8 cellular contexts compared by ENCODE assay signal in the genomic region with DNA sequence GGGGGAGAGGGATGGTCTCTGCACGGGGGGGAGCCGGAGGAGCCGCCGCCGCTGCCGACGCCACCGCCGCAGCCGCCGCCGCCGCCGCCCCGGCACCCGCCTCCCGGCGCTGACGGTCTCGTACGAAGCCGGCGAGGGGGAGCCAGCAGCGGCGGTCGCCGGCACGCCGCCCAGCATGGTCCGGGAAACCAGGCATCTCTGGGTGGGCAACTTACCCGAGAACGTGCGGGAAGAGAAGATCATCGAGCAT. TPM values are rescaled to one million over a fixed set of nuclear protein-coding genes. Genes with fewer than 3 reads are reported as not detected.
DNase-seq lines count a peak whose midpoint lies in the region; ATAC-seq and TF ChIP-seq lines count a peak whose summit lies in the region.

No MANE protein-coding gene starts in this region.

- no peak for ATAC-seq in omental fat pad (ENCODE audit: low FRiP score)

- H2AFZ ChIP-seq in neural cell (ENCODE audit: low read depth, low read length): no peak overlapping the region

- H3K4me2 ChIP-seq in BLaER1 treated with 17β-estradiol and CSF1 and Interleukin-3, amounts not matched to agents 10 nM and 100 nM: peak overlapping the region; percentile 86 to 98 (median 90); a peak in 21 of 22 replicates
- no peak overlapping the region for H3K4me2 ChIP-seq in neural cell (ENCODE audit: low read length)

- peaks cover 13% of the 10 kb centered on the region for H3F3A ChIP-seq in neural cell (ENCODE audit: insufficient read depth, low read length, poor library complexity, severe bottlenecking)

- H3K79me2 ChIP-seq in neural cell (replicated peaks; ENCODE audit: insufficient read depth, low read length): peaks cover 52% of the 10 kb centered on the region

- DNase-seq in LNCaP clone FGC (ENCODE audit: low read depth): no peak
- DNase-seq in dorsolateral prefrontal cortex: peak in 1 of 10 donors; percentile 27
- no peak for DNase-seq in NCI-H748 treated with DMSO at 0.1 percent for 48 hours (lab: John Stamatoyannopoulos, UW)
- DNase-seq in NCI-H1694 treated with DMSO at 0.1 percent for 48 hours (lab: John Stamatoyannopoulos, UW): no peak
- DNase-seq in iPS-NIHi11 (ENCODE audit: low spot score): no peak
- DNase-seq in omental fat pad (ENCODE audit: low spot score): no peak

- peaks cover 0 to 5% (median 2%) of the 10 kb centered on the region in 11 experiments; a peak in 8 of 22 replicates for H3K36me3 ChIP-seq in BLaER1 treated with 17β-estradiol and CSF1 and Interleukin-3, amounts not matched to agents 10 nM and 100 nM
- no peaks in the 10 kb centered on the region for H3K36me3 ChIP-seq in neural cell (ENCODE audit: insufficient read depth, low read length)

- no peaks in the 10 kb centered on the region for H3K27me3 ChIP-seq in BLaER1 treated with 17β-estradiol and CSF1 and Interleukin-3, amounts not matched to agents 10 nM and 100 nM
- no peaks in the 10 kb centered on the region for H3K27me3 ChIP-seq in dorsolateral prefrontal cortex
- H3K27me3 ChIP-seq in neural cell (ENCODE audit: insufficient read depth, low read depth, low read length): no peaks in the 10 kb centered on the region

- no peaks in the 10 kb centered on the region for H3K9me3 ChIP-seq in BLaER1 treated with 17β-estradiol and CSF1 and Interleukin-3, amounts not matched to agents 10 nM and 100 nM (replicated peaks in 1 of 11)
- no peaks in the 10 kb centered on the region for H3K9me3 ChIP-seq in neural cell (ENCODE audit: low read length)

- peaks cover 21 to 50% (median 36%) of the 10 kb centered on the region in 11 experiments; a peak in 21 of 22 replicates for H4K20me1 ChIP-seq in BLaER1 treated with 17β-estradiol and CSF1 and Interleukin-3, amounts not matched to agents 10 nM and 100 nM
- no peaks in the 10 kb centered on the region for H4K20me1 ChIP-seq in neural cell (ENCODE audit: insufficient read depth)

- H3K9ac ChIP-seq in BLaER1 treated with 17β-estradiol and CSF1 and Interleukin-3, amounts not matched to agents 10 nM and 100 nM: peak overlapping the region; percentile 94 to 100 (median 99)
- peak overlapping the region; percentile 89 for H3K9ac ChIP-seq in neural cell (ENCODE audit: low read length)

- intact Hi-C loops in dorsolateral prefrontal cortex (cut with DNase I): loop anchor here (1.0 to 5.0 kb wide), 5 partner anchors 12 to 326 kb away; partner anchors contain the start of gene CASP9 (in 1 of the 2)

- peak overlapping the region; percentile 90 to 100 (median 99) for H3K27ac ChIP-seq in BLaER1 treated with 17β-estradiol and CSF1 and Interleukin-3, amounts not matched to agents 10 nM and 100 nM
- H3K27ac ChIP-seq in dorsolateral prefrontal cortex (peak overlapping the region; percentile 76 to 99 (median 97)), neural cell (ENCODE audit: low read length) (peak overlapping the region; percentile 97)

- no peak for TF ChIP-seq EP300 in neural cell (conservative IDR thresholded peaks at IDR 0.05; ENCODE audit: poor library complexity, severe bottlenecking)

- peak overlapping the region; percentile 89 to 100 (median 98) for H3K4me3 ChIP-seq in BLaER1 treated with 17β-estradiol and CSF1 and Interleukin-3, amounts not matched to agents 10 nM and 100 nM
- H3K4me3 ChIP-seq in LNCaP clone FGC (ENCODE audit: low read depth, low read length): peak overlapping the region; percentile 78
- peak overlapping the region; percentile 63 to 98 (median 91) for H3K4me3 ChIP-seq in dorsolateral prefrontal cortex
- peak overlapping the region; percentile 98 for H3K4me3 ChIP-seq in neural cell (ENCODE audit: low read length)

- peaks cover 63 to 75% (median 68%) of the 10 kb centered on the region in 10 experiments for H3K4me1 ChIP-seq in BLaER1 treated with 17β-estradiol and CSF1 and Interleukin-3, amounts not matched to agents 10 nM and 100 nM

- TF ChIP-seq CTCF in LNCaP clone FGC (IDR thresholded peaks at IDR 0.05; ENCODE audit: control insufficient read depth, extremely low read depth, insufficient read depth) (no peak), dorsolateral prefrontal cortex (IDR thresholded peaks at IDR 0.05 in 54 of 56, conservative IDR thresholded peaks at IDR 0.05 in 2 of 56; ENCODE audit: low read depth in 1 of 56, partially characterized antibody in 56 of 56) (no peak), neural cell (IDR thresholded peaks at IDR 0.05; ENCODE audit: poor library complexity, severe bottlenecking) (no peak), omental fat pad (IDR thresholded peaks at IDR 0.05) (no peak)

- TF ChIP-seq RAD21 in neural cell (conservative IDR thresholded peaks at IDR 0.05): no peak

- H3K9me2 ChIP-seq in neural cell (ENCODE audit: insufficient read depth, low read length): no peaks in the 10 kb centered on the region

TF ChIP-seq in neural cell, 6 proteins besides CTCF, POLR2A, EP300 and RAD21:
- no peak for TF ChIP-seq EZH2 (IDR thresholded peaks at IDR 0.05; ENCODE audit: borderline replicate concordance, insufficient read depth, low read length, poor library complexity, severe bottlenecking)
- TF ChIP-seq TAF1 (IDR thresholded peaks at IDR 0.05; ENCODE audit: low read depth): no peak
- no peak for TF ChIP-seq MXI1 (conservative IDR thresholded peaks at IDR 0.05; ENCODE audit: poor library complexity, severe bottlenecking)
- TF ChIP-seq SMC3 (conservative IDR thresholded peaks at IDR 0.05; ENCODE audit: poor library complexity): no peak
- TF ChIP-seq, protein P1, sequence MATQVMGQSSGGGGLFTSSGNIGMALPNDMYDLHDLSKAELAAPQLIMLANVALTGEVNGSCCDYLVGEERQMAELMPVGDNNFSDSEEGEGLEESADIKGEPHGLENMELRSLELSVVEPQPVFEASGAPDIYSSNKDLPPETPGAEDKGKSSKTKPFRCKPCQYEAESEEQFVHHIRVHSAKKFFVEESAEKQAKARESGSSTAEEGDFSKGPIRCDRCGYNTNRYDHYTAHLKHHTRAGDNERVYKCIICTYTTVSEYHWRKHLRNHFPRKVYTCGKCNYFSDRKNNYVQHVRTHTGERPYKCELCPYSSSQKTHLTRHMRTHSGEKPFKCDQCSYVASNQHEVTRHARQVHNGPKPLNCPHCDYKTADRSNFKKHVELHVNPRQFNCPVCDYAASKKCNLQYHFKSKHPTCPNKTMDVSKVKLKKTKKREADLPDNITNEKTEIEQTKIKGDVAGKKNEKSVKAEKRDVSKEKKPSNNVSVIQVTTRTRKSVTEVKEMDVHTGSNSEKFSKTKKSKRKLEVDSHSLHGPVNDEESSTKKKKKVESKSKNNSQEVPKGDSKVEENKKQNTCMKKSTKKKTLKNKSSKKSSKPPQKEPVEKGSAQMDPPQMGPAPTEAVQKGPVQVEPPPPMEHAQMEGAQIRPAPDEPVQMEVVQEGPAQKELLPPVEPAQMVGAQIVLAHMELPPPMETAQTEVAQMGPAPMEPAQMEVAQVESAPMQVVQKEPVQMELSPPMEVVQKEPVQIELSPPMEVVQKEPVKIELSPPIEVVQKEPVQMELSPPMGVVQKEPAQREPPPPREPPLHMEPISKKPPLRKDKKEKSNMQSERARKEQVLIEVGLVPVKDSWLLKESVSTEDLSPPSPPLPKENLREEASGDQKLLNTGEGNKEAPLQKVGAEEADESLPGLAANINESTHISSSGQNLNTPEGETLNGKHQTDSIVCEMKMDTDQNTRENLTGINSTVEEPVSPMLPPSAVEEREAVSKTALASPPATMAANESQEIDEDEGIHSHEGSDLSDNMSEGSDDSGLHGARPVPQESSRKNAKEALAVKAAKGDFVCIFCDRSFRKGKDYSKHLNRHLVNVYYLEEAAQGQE (IDR thresholded peaks at IDR 0.05; ENCODE audit: borderline replicate concordance): no peak
- no peak for TF ChIP-seq POLR2AphosphoS5 (IDR thresholded peaks at IDR 0.05)

RNA-seq across cellular contexts. Expression of gene SPEN, which starts 0.3 kb away (rescaled TPM):
- total RNA-seq in dorsolateral prefrontal cortex: 100 to 1,000 TPM in 25 of 120 experiments, 10 to 100 TPM in 95; 64.4 to 134 (median 84.8) TPM
- polyA plus RNA-seq in neural cell: 7.1 and 11.3 TPM in 2 replicates
- polyA minus RNA-seq in neural cell: 92.5 and 106 TPM in 2 replicates
- 10 to 100 TPM; 33.4 to 64.0 (median 51.5) TPM for total RNA-seq in omental fat pad

RNA-seq across cellular contexts. Expression of gene UQCRHL, which starts 40.4 kb away (rescaled TPM):
- total RNA-seq in dorsolateral prefrontal cortex (1 to 10 TPM in 119 of 120 experiments, under 1 TPM in 1; 0.97 to 5.3 (median 3.0) TPM), omental fat pad (1 to 10 TPM in 2 of 4 donors, under 1 TPM in 2; 0.63 to 1.9 (median 0.95) TPM)
- 3.9 and 6.1 TPM in 2 replicates for polyA plus RNA-seq in neural cell
- 1.6 and 1.7 TPM in 2 replicates for polyA minus RNA-seq in neural cell
